In the genomic region with DNA sequence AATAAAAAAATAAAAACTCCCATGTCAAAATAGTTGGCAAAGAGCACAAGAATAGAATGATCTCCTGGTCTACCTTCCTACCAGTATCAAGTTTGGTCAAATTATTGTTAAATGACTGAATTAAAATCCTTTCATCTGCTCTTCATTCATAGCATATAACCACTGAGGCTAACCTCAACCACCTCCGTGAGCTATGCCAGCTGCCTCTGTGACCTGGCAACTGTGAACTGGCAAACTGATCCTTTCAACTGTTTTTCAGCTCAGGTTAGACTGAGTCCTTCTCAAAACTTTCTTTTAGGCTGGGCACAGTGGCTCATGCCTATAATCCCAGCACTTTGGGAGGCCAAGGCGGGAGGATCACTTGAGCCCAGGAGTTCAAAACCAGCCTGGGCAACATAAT, we compare ENCODE assay signal across 31 cellular contexts. TPM values are rescaled to one million over a fixed set of nuclear protein-coding genes. Genes with fewer than 3 reads are reported as not detected.
DNase-seq lines count a peak whose midpoint lies in the region; ATAC-seq and TF ChIP-seq lines count a peak whose summit lies in the region.
"Had no signal": no experiment of that assay in that cellular context is flagged by ENCODE, and none has a peak within 500 bp of the region (broad histone marks: within the 10 kb centered on the region; RNA-seq: fewer than 3 reads in every experiment).

No MANE protein-coding gene starts in this region.

- H3K27me3 ChIP-seq in DND-41 (ENCODE audit: insufficient read depth, low read length, poor library complexity) (no peaks in the 10 kb centered on the region), Karpas-422 (ENCODE audit: low read length) (no peaks in the 10 kb centered on the region), body of pancreas (no peaks in the 10 kb centered on the region), colonic mucosa (no peaks in the 10 kb centered on the region)
- H3K27me3 ChIP-seq: breast epithelium, Peyer's patch, transverse colon had no signal

- no peaks in the 10 kb centered on the region for H3K9me3 Mint-ChIP-seq in activated CD4-positive, alpha-beta T cell treated with anti-CD3 and anti-CD28 coated beads for 36 hours (ENCODE audit: low read depth)
- no peaks in the 10 kb centered on the region for H3K9me3 Mint-ChIP-seq in activated CD4-positive, alpha-beta T cell treated with anti-CD3 and anti-CD28 coated beads, Interleukin-2, amount 10 ng/mL, durations not matched to agents 24 days and 14 days
- H3K9me3 Mint-ChIP-seq in activated naive CD4-positive, alpha-beta T cell treated with anti-CD3 and anti-CD28 coated beads, Interleukin-2, amount 50 U/mL, for 72 hours = no peaks in the 10 kb centered on the region
- no peaks in the 10 kb centered on the region for H3K9me3 Mint-ChIP-seq in nephron progenitor cell
- H3K9me3 Mint-ChIP-seq: HFFc6; natural killer cell; T-helper 2 cell treated with Interferon-gamma antibody and Interleukin-4, amounts not matched to agents 5 μg/mL and 100 μg/mL, for 36 hours had no signal

- H3K4me3 ChIP-seq in DND-41 (ENCODE audit: low read depth in 1 of 2, low read length in 2 of 2) = no peak overlapping the region
- no peak overlapping the region for H3K4me3 ChIP-seq in Karpas-422 (ENCODE audit: low read length)
- H3K4me3 ChIP-seq in body of pancreas = no peak overlapping the region
- no peak overlapping the region for H3K4me3 ChIP-seq in colonic mucosa
- H3K4me3 ChIP-seq: breast epithelium, lower lobe of right lung, Peyer's patch, psoas muscle, transverse colon had no signal

- CTCF ChIA-PET in activated CD4-positive, alpha-beta T cell treated with anti-CD3 and anti-CD28 coated beads for 36 hours (lab: Charles Lee) = interaction anchor here (0.6 to 1.4 kb wide), 2 partner anchors 10 to 38 kb away, joined by 3 to 4 read pairs; no protein-coding TSS in a partner anchor

- peak; percentile 55 for DNase-seq in activated CD4-positive, alpha-beta T cell treated with anti-CD3 and anti-CD28 coated beads for 36 hours
- DNase-seq in activated CD4-positive, alpha-beta T cell treated with anti-CD3 and anti-CD28 coated beads, Interleukin-2, amount 10 ng/mL, durations not matched to agents 24 days and 14 days = no peak
- DNase-seq in DND-41 (peak; percentile 35), nephron progenitor cell (no peak), Karpas-422 (no peak), body of pancreas (no peak), colonic mucosa (no peak)
- no peak for DNase-seq in activated naive CD4-positive, alpha-beta T cell treated with anti-CD3 and anti-CD28 coated beads, Interleukin-2, amount 50 U/mL, for 72 hours (ENCODE audit: low spot score in 2 of 2)
- DNase-seq: 8988T; activated CD4-positive, alpha-beta T cell treated with anti-CD3 and anti-CD28 coated beads, Interleukin-2, amount 50 U/mL, for 1 hour; activated gamma-delta T cell; C1 segment of cervical spinal cord; DMS79 treated with DMSO at 0.1 percent for 48 hours; effector CD4-positive, alpha-beta T cell; GF-D8; HFFc6; hippocampal formation; lower lobe of right lung; midbrain; natural killer cell; NCI-H1694; NCI-H82; Peyer's patch; psoas muscle; SHP77 treated with DMSO at 0.1 percent for 48 hours; stimulated activated CD4-positive, alpha-beta T cell treated with anti-CD3 and anti-CD28 coated beads, Interleukin-2, amount 100 ng/mL, for 48 hours; transverse colon had no signal

- TF ChIP-seq CTCF in DND-41 (IDR thresholded peaks at IDR 0.05; ENCODE audit: borderline replicate concordance, extremely low read depth, low read length, poor library complexity, severe bottlenecking) (no peak), nephron progenitor cell (IDR thresholded peaks at IDR 0.05) (no peak), body of pancreas (IDR thresholded peaks at IDR 0.05) (no peak), colonic mucosa (IDR thresholded peaks at IDR 0.05) (no peak)

- WGBS in body of pancreas, 2 donors = 87 to 96% methylated on average over 2 of the region's 2 CpGs

- no peaks in the 10 kb centered on the region for H3K27me3 Mint-ChIP-seq in activated CD4-positive, alpha-beta T cell treated with anti-CD3 and anti-CD28 coated beads for 36 hours
- no peaks in the 10 kb centered on the region for H3K27me3 Mint-ChIP-seq in activated CD4-positive, alpha-beta T cell treated with anti-CD3 and anti-CD28 coated beads, Interleukin-2, amount 10 ng/mL, durations not matched to agents 24 days and 14 days
- H3K27me3 Mint-ChIP-seq in nephron progenitor cell (ENCODE audit: low read depth, poor library complexity) = peaks cover 5% of the 10 kb centered on the region

- peaks cover 56% of the 10 kb centered on the region for H3K4me1 Mint-ChIP-seq in activated CD4-positive, alpha-beta T cell treated with anti-CD3 and anti-CD28 coated beads for 36 hours
- H3K4me1 Mint-ChIP-seq in activated CD4-positive, alpha-beta T cell treated with anti-CD3 and anti-CD28 coated beads, Interleukin-2, amount 10 ng/mL, durations not matched to agents 24 days and 14 days = peaks cover 40% of the 10 kb centered on the region
- H3K4me1 Mint-ChIP-seq in nephron progenitor cell = peaks cover 2% of the 10 kb centered on the region

- H3K9me3 ChIP-seq in DND-41 (ENCODE audit: insufficient read depth, low read length, severe bottlenecking) (no peaks in the 10 kb centered on the region), Karpas-422 (ENCODE audit: low read length) (no peaks in the 10 kb centered on the region), body of pancreas (no peaks in the 10 kb centered on the region), colonic mucosa (no peaks in the 10 kb centered on the region)
- H3K9me3 ChIP-seq: breast epithelium, lower lobe of right lung, Peyer's patch, psoas muscle, transverse colon had no signal

- peak overlapping the region; percentile 29 for H3K27ac Mint-ChIP-seq in activated CD4-positive, alpha-beta T cell treated with anti-CD3 and anti-CD28 coated beads for 36 hours
- H3K27ac Mint-ChIP-seq in activated CD4-positive, alpha-beta T cell treated with anti-CD3 and anti-CD28 coated beads, Interleukin-2, amount 10 ng/mL, durations not matched to agents 24 days and 14 days = no peak overlapping the region
- H3K27ac Mint-ChIP-seq in activated naive CD4-positive, alpha-beta T cell treated with anti-CD3 and anti-CD28 coated beads, Interleukin-2, amount 50 U/mL, for 72 hours = no peak overlapping the region
- peak overlapping the region; percentile 32 for H3K27ac Mint-ChIP-seq in nephron progenitor cell
- H3K27ac Mint-ChIP-seq: HFFc6 had no signal

- H2AFZ ChIP-seq in DND-41 (ENCODE audit: low read depth, low read length) = no peak overlapping the region
- no peak overlapping the region for H2AFZ ChIP-seq in Karpas-422 (ENCODE audit: low read length)

- peaks cover 37% of the 10 kb centered on the region for H3K36me3 Mint-ChIP-seq in activated CD4-positive, alpha-beta T cell treated with anti-CD3 and anti-CD28 coated beads for 36 hours (ENCODE audit: low read depth)
- H3K36me3 Mint-ChIP-seq in activated CD4-positive, alpha-beta T cell treated with anti-CD3 and anti-CD28 coated beads, Interleukin-2, amount 10 ng/mL, durations not matched to agents 24 days and 14 days (ENCODE audit: low read depth) = peaks cover 46% of the 10 kb centered on the region
- H3K36me3 Mint-ChIP-seq in activated naive CD4-positive, alpha-beta T cell treated with anti-CD3 and anti-CD28 coated beads, Interleukin-2, amount 50 U/mL, for 72 hours = peaks cover 13 to 31% of the 10 kb centered on the region in 2 donors
- H3K36me3 Mint-ChIP-seq in nephron progenitor cell (ENCODE audit: low read depth) = peaks cover 60% of the 10 kb centered on the region
- H3K36me3 Mint-ChIP-seq: natural killer cell had no signal

- H4K20me1 ChIP-seq in DND-41 (ENCODE audit: insufficient read depth, low read length) (peaks cover 81% of the 10 kb centered on the region), Karpas-422 (ENCODE audit: insufficient read depth, low read depth, low read length) (no peaks in the 10 kb centered on the region)

- H3K27ac ChIP-seq in DND-41 (ENCODE audit: low read length) (no peak overlapping the region), Karpas-422 (ENCODE audit: low read length) (no peak overlapping the region), body of pancreas (no peak overlapping the region), colonic mucosa (no peak overlapping the region)
- H3K27ac ChIP-seq: breast epithelium, epithelial cell of prostate, lower lobe of right lung, Peyer's patch, psoas muscle, transverse colon had no signal

- H3K4me3 Mint-ChIP-seq in activated CD4-positive, alpha-beta T cell treated with anti-CD3 and anti-CD28 coated beads for 36 hours = no peak overlapping the region
- no peak overlapping the region for H3K4me3 Mint-ChIP-seq in activated CD4-positive, alpha-beta T cell treated with anti-CD3 and anti-CD28 coated beads, Interleukin-2, amount 10 ng/mL, durations not matched to agents 24 days and 14 days
- H3K4me3 Mint-ChIP-seq in nephron progenitor cell = no peak overlapping the region
- H3K4me3 Mint-ChIP-seq: HFFc6; natural killer cell; T-helper 2 cell treated with Interferon-gamma antibody and Interleukin-4, amounts not matched to agents 5 μg/mL and 100 μg/mL, for 36 hours had no signal

- no peaks in the 10 kb centered on the region for H3K9me2 ChIP-seq in Karpas-422 (replicated peaks; ENCODE audit: insufficient read depth, low read length)

- H3K4me2 ChIP-seq in DND-41 (ENCODE audit: insufficient read depth, low read length) (no peak overlapping the region), Karpas-422 (ENCODE audit: low read depth, low read length, poor library complexity, severe bottlenecking) (no peak overlapping the region)

- TF ChIP-seq POLR2A in body of pancreas (IDR thresholded peaks at IDR 0.05) = no peak

- intact Hi-C loops in activated CD4-positive, alpha-beta T cell treated with anti-CD3 and anti-CD28 coated beads for 36 hours (cut with DNase I, micrococcal nuclease) = no loop called here
- intact Hi-C loops in activated CD4-positive, alpha-beta T cell treated with anti-CD3 and anti-CD28 coated beads, Interleukin-2, amount 10 ng/mL, durations not matched to agents 24 days and 14 days (cut with micrococcal nuclease) = no loop called here
- intact Hi-C loops in body of pancreas (cut with DNase I) = no loop called here
- intact Hi-C loops in colonic mucosa (cut with DNase I) = no loop called here

- no peaks in the 10 kb centered on the region; the same call in 1 of the 2 replicates for H3K4me1 ChIP-seq in DND-41 (ENCODE audit: insufficient read depth, low read length)
- H3K4me1 ChIP-seq in Karpas-422 (ENCODE audit: low read length) = peaks cover 16% of the 10 kb centered on the region
- no peaks in the 10 kb centered on the region for H3K4me1 ChIP-seq in body of pancreas
- no peaks in the 10 kb centered on the region for H3K4me1 ChIP-seq in colonic mucosa
- H3K4me1 ChIP-seq: breast epithelium, lower lobe of right lung, Peyer's patch had no signal

- H3K9ac ChIP-seq in DND-41 (ENCODE audit: low read depth, low read length) (no peak overlapping the region), Karpas-422 (ENCODE audit: low read length) (no peak overlapping the region), colonic mucosa (ENCODE audit: low read depth in 2 of 2, low read length in 2 of 2) (no peak overlapping the region)

- peaks cover 32% of the 10 kb centered on the region for H3K79me2 ChIP-seq in DND-41 (ENCODE audit: insufficient read depth, low read length)
- H3K79me2 ChIP-seq in Karpas-422 (ENCODE audit: low read length) = peaks cover 92% of the 10 kb centered on the region

- POLR2A ChIA-PET in activated CD4-positive, alpha-beta T cell treated with anti-CD3 and anti-CD28 coated beads for 36 hours (lab: Charles Lee) = interaction anchor here (0.6 kb wide), 2 partner anchors 435 to 1315 kb away, joined by 3 read pairs; no protein-coding TSS in a partner anchor

- H3K36me3 ChIP-seq in DND-41 (ENCODE audit: insufficient read depth, low read length) = peaks cover 44% of the 10 kb centered on the region
- peaks cover 13% of the 10 kb centered on the region; the same call in 1 of the 2 replicates for H3K36me3 ChIP-seq in Karpas-422 (ENCODE audit: insufficient read depth, low read length)
- H3K36me3 ChIP-seq in body of pancreas (replicated peaks in 1 of 2; ENCODE audit: insufficient read depth in 1 of 2, low read depth in 2 of 2) = no peaks in the 10 kb centered on the region
- no peaks in the 10 kb centered on the region for H3K36me3 ChIP-seq in colonic mucosa
- H3K36me3 ChIP-seq: breast epithelium had no signal

- peak; percentile 68 for ATAC-seq in activated CD4-positive, alpha-beta T cell treated with anti-CD3 and anti-CD28 coated beads for 36 hours
- ATAC-seq in DND-41 (ENCODE audit: insufficient read depth, low read depth) (peak; percentile 91), body of pancreas (no peak)
- ATAC-seq in activated naive CD4-positive, alpha-beta T cell treated with anti-CD3 and anti-CD28 coated beads, Interleukin-2, amount 50 U/mL, for 72 hours = peak; percentile 82 to 84
- ATAC-seq: lower lobe of right lung, sciatic nerve had no signal

RNA-seq across cellular contexts. Expression of a gene that starts 36.1 kb away (rescaled TPM):
- 10 to 100 TPM; 70.3 to 77.6 TPM for total RNA-seq in activated CD4-positive, alpha-beta T cell treated with anti-CD3 and anti-CD28 coated beads for 36 hours
- 88.8 and 92.7 TPM in 2 replicates for total RNA-seq in activated CD4-positive, alpha-beta T cell treated with anti-CD3 and anti-CD28 coated beads, Interleukin-2, amount 10 ng/mL, durations not matched to agents 24 days and 14 days
- 100 to 1,000 TPM in 1 of 2 donors, 10 to 100 TPM in 1; 87.9 to 112 TPM for total RNA-seq in activated naive CD4-positive, alpha-beta T cell treated with anti-CD3 and anti-CD28 coated beads, Interleukin-2, amount 50 U/mL, for 72 hours
- total RNA-seq in Karpas-422 (2014; rRNA removed; shearing (Covaris generic); ENCODE audit: low replicate concordance) = 56.1 and 84.1 TPM in 2 replicates
- total RNA-seq in body of pancreas = 10 to 100 TPM; 20.4 to 20.8 TPM
- 100 to 1,000 TPM in 1 of 2 donors, 10 to 100 TPM in 1; 77.7 to 105 TPM for total RNA-seq in colonic mucosa

Comparison
In these comparisons a context has a peak if more than half of its experiments do, and no peak if none do; other contexts are left out.
1. DNase-seq: peak in activated CD4-positive, alpha-beta T cell treated with anti-CD3 and anti-CD28 coated beads for 36 hours (single experiment) and DND-41 (single experiment); none in activated CD4-positive, alpha-beta T cell treated with anti-CD3 and anti-CD28 coated beads, Interleukin-2, amount 10 ng/mL, durations not matched to agents 24 days and 14 days (single experiment), activated naive CD4-positive, alpha-beta T cell treated with anti-CD3 and anti-CD28 coated beads, Interleukin-2, amount 50 U/mL, for 72 hours (0 of 2), nephron progenitor cell (single experiment), Karpas-422 (single experiment), body of pancreas (0 of 4) and colonic mucosa (single experiment).
2. H3K27ac Mint-ChIP-seq: peak in activated CD4-positive, alpha-beta T cell treated with anti-CD3 and anti-CD28 coated beads for 36 hours (single experiment) and nephron progenitor cell (single experiment); none in activated CD4-positive, alpha-beta T cell treated with anti-CD3 and anti-CD28 coated beads, Interleukin-2, amount 10 ng/mL, durations not matched to agents 24 days and 14 days (single experiment) and activated naive CD4-positive, alpha-beta T cell treated with anti-CD3 and anti-CD28 coated beads, Interleukin-2, amount 50 U/mL, for 72 hours (0 of 2).